In the genomic region with DNA sequence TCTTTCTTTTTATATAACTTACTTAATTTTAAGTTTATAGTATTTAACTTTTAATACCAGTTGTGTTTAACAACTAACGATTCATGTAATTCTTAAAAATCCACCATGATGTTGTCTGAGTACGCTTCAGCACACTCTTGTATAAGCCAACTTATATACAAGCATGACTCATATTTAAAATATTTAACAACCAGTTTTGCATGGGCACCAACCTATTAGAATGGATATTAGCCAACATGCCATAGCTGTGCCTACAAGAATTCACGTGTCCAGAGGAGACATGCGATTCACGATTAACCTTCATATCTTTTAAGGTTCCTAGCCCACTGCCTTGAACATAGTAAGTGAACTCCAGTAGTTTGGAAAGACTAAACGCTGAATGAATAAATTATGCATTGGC, we compare ENCODE assay signal across 22 cellular contexts.
"Had no signal": no experiment of that assay in that cellular context is flagged by ENCODE, and none has a peak within 500 bp of the region (broad histone marks: within the 10 kb centered on the region; RNA-seq: fewer than 3 reads in every experiment).

No MANE protein-coding gene starts in this region.

- H3K9me3 ChIP-seq: SJCRH30 had no signal

- DNase-seq: IMR-90, Karpas-422, KG1, MM.1S, NCI-H1092 treated with DMSO at 0.1 percent for 48 hours, NCI-H1436, NCI-H187, NCI-H2029, NCI-H2081 treated with DMSO at 0.1 percent for 48 hours, NCI-H2171, NCI-H226, NCI-H446, NCI-H510A, NCI-H524 treated with DMSO at 0.1 percent for 48 hours, NCI-H69, NCI-H774, SHP77 treated with DMSO at 0.1 percent for 48 hours, SJCRH30 had no signal

- H3K27ac ChIP-seq: SJCRH30 had no signal

- ATAC-seq: HepG2, Panc1, Right ventricle myocardium inferior, SK-N-SH treated with all-trans-retinoic acid at 6 μM for 48 hours had no signal

- H3K4me1 ChIP-seq: SJCRH30 had no signal

- H3K27me3 ChIP-seq: SJCRH30 had no signal

- H3K4me3 ChIP-seq: SJCRH30 had no signal

- H3K36me3 ChIP-seq: SJCRH30 had no signal
